ENCODE assay signal across 11 cellular contexts in genomic region chr11:12587333-12587997, GRCh38.
DNase-seq lines count a peak whose midpoint lies in the region; ATAC-seq, FAIRE-seq and TF ChIP-seq lines count a peak whose summit lies in the region.
"Had no signal": no experiment of that assay in that cellular context is flagged by ENCODE, and none has a peak within 500 bp of the region (broad histone marks: within the 10 kb centered on the region; RNA-seq: fewer than 3 reads in every experiment).

No MANE protein-coding gene starts in this region.

- no peaks in the 10 kb centered on the region for H3K4me1 ChIP-seq in NT2/D1 (ENCODE audit: insufficient read depth, insufficient read length)
- H3K4me1 ChIP-seq in trophoblast cell (ENCODE audit: control insufficient read depth in 1 of 2, insufficient read depth in 2 of 2, low read length in 2 of 2) = peaks cover 2 to 8% of the 10 kb centered on the region in 2 experiments
- H3K4me1 ChIP-seq in kidney (ENCODE audit: control insufficient read depth in 1 of 2, insufficient read depth in 1 of 2, low read depth in 1 of 2, low read length in 2 of 2) = no peaks in the 10 kb centered on the region
- peaks cover 0 to 20% (median 7%) of the 10 kb centered on the region in 4 donors for H3K4me1 ChIP-seq in sigmoid colon
- H3K4me1 ChIP-seq: uterus had no signal

- H3K9me3 Mint-ChIP-seq in T-helper 2 cell treated with Interferon-gamma antibody and Interleukin-4, amounts not matched to agents 5 μg/mL and 100 μg/mL, for 36 hours = no peaks in the 10 kb centered on the region

- H3K4me2 ChIP-seq in trophoblast cell (ENCODE audit: low read length) = no peak overlapping the region

- H3K4ac ChIP-seq in trophoblast cell (ENCODE audit: low read depth, low read length) = no peak overlapping the region

- no peak for ATAC-seq in Right ventricle myocardium superior (ENCODE audit: poor library complexity)

- no peak overlapping the region for H3K23ac ChIP-seq in trophoblast cell (ENCODE audit: low read length)

- no peaks in the 10 kb centered on the region for H3K27me3 Mint-ChIP-seq in T-helper 2 cell treated with Interferon-gamma antibody and Interleukin-4, amounts not matched to agents 5 μg/mL and 100 μg/mL, for 36 hours (ENCODE audit: low read depth)

- H3K36me3 Mint-ChIP-seq in T-helper 2 cell treated with Interferon-gamma antibody and Interleukin-4, amounts not matched to agents 5 μg/mL and 100 μg/mL, for 36 hours (ENCODE audit: low read depth) = no peaks in the 10 kb centered on the region

- FAIRE-seq in GM12892 (lab: Jason Lieb, UNC) (peak; percentile 46), kidney (lab: Jason Lieb, UNC) (no peak)
- FAIRE-seq: G401.6 had no signal

- no peak overlapping the region for H3K9ac ChIP-seq in NT2/D1 (ENCODE audit: insufficient read length, low read depth)
- no peak overlapping the region for H3K9ac ChIP-seq in trophoblast cell (ENCODE audit: low read length)
- no peak overlapping the region for H3K9ac ChIP-seq in kidney (ENCODE audit: low read length in 2 of 2)

- H2BK12ac ChIP-seq in trophoblast cell (ENCODE audit: low read length) = peak overlapping the region; percentile 98

- H2BK5ac ChIP-seq in trophoblast cell (ENCODE audit: low read depth, low read length, poor library complexity) = peak overlapping the region; percentile 74

- TF ChIP-seq CTCF in kidney (IDR thresholded peaks at IDR 0.05; ENCODE audit: borderline replicate concordance, extremely low read depth, insufficient read depth) (no peak), sigmoid colon (IDR thresholded peaks at IDR 0.05) (no peak)

- H4K8ac ChIP-seq in trophoblast cell (ENCODE audit: low read depth, low read length) = peak overlapping the region; percentile 80

- H3K27ac ChIP-seq in trophoblast cell (ENCODE audit: low read depth, low read length) = peak overlapping the region; percentile 76
- no peak overlapping the region for H3K27ac ChIP-seq in kidney (ENCODE audit: low read depth in 2 of 2, low read length in 2 of 2)
- H3K27ac ChIP-seq in sigmoid colon = peak overlapping the region in 1 of 4 donors; percentile 33

- no peak overlapping the region for H3K27ac Mint-ChIP-seq in T-helper 2 cell treated with Interferon-gamma antibody and Interleukin-4, amounts not matched to agents 5 μg/mL and 100 μg/mL, for 36 hours

- no peaks in the 10 kb centered on the region for H3K27me3 ChIP-seq in NT2/D1 (ENCODE audit: insufficient read depth, insufficient read length)
- H3K27me3 ChIP-seq in trophoblast cell (ENCODE audit: insufficient read depth, low read length) = no peaks in the 10 kb centered on the region
- no peaks in the 10 kb centered on the region for H3K27me3 ChIP-seq in sigmoid colon
- H3K27me3 ChIP-seq: uterus had no signal

- H2AFZ ChIP-seq in trophoblast cell (ENCODE audit: insufficient read depth, low read length, poor library complexity) = no peak overlapping the region

- H3K9me3 ChIP-seq in NT2/D1 (ENCODE audit: insufficient read depth, low read length) = no peaks in the 10 kb centered on the region
- no peaks in the 10 kb centered on the region for H3K9me3 ChIP-seq in trophoblast cell (ENCODE audit: insufficient read depth, low read depth, low read length)
- no peaks in the 10 kb centered on the region for H3K9me3 ChIP-seq in kidney (ENCODE audit: control insufficient read depth in 1 of 2, low read length in 2 of 2)
- H3K9me3 ChIP-seq in sigmoid colon = no peaks in the 10 kb centered on the region
- H3K9me3 ChIP-seq: uterus had no signal

- TF ChIP-seq EP300 in sigmoid colon (IDR thresholded peaks at IDR 0.05) = no peak

- H3K18ac ChIP-seq in trophoblast cell (ENCODE audit: low read length) = no peak overlapping the region

- no peak overlapping the region for H4K12ac ChIP-seq in trophoblast cell (ENCODE audit: low read depth, low read length)

- no peaks in the 10 kb centered on the region for H3K36me3 ChIP-seq in NT2/D1 (ENCODE audit: insufficient read depth, insufficient read length, low read length)
- no peaks in the 10 kb centered on the region for H3K36me3 ChIP-seq in trophoblast cell (ENCODE audit: control insufficient read depth in 1 of 2, insufficient read depth in 2 of 2, low read length in 2 of 2)
- no peaks in the 10 kb centered on the region for H3K36me3 ChIP-seq in kidney (ENCODE audit: control insufficient read depth in 1 of 2, insufficient read depth in 2 of 2, low read length in 2 of 2)
- no peaks in the 10 kb centered on the region for H3K36me3 ChIP-seq in sigmoid colon
- H3K36me3 ChIP-seq: uterus had no signal

- H4K91ac ChIP-seq in trophoblast cell (ENCODE audit: low read depth, low read length) = peak overlapping the region; percentile 49

- H3K79me1 ChIP-seq in trophoblast cell (ENCODE audit: low read length) = peaks cover 8% of the 10 kb centered on the region

- peak overlapping the region; percentile 91 for H2BK120ac ChIP-seq in trophoblast cell (ENCODE audit: insufficient read depth, low read length, poor library complexity)

- H3K4me3 ChIP-seq in NT2/D1 (ENCODE audit: insufficient read length, low read depth) (no peak overlapping the region), trophoblast cell (ENCODE audit: low read depth, low read length) (no peak overlapping the region), kidney (ENCODE audit: low read length in 2 of 2) (no peak overlapping the region), sigmoid colon (no peak overlapping the region)
- H3K4me3 ChIP-seq: uterus had no signal

- intact Hi-C loops in kidney (cut with DNase I) = no loop called here
- intact Hi-C loops in sigmoid colon (cut with DNase I) = no loop called here
- intact Hi-C loops in Right ventricle myocardium superior (cut with DNase I) = no loop called here

- H2AK5ac ChIP-seq in trophoblast cell (ENCODE audit: low read length) = no peak overlapping the region

- no peak overlapping the region for H3K4me3 Mint-ChIP-seq in T-helper 2 cell treated with Interferon-gamma antibody and Interleukin-4, amounts not matched to agents 5 μg/mL and 100 μg/mL, for 36 hours

- TF ChIP-seq POLR2A in GM12892 (IDR thresholded peaks at IDR 0.05; ENCODE audit: low read depth, low read length) = no peak
- no peak for TF ChIP-seq POLR2A in sigmoid colon (IDR thresholded peaks at IDR 0.05)

- H3K4me1 Mint-ChIP-seq in T-helper 2 cell treated with Interferon-gamma antibody and Interleukin-4, amounts not matched to agents 5 μg/mL and 100 μg/mL, for 36 hours (ENCODE audit: low read depth) = no peaks in the 10 kb centered on the region

- DNase-seq in GM12892 (ENCODE audit: insufficient read length) = no peak
- DNase-seq in NT2/D1 (ENCODE audit: low read depth, low spot score) = peak; percentile 44
- DNase-seq in fibroblast of gingiva (ENCODE audit: low read depth) = peak; percentile 10
- peak; percentile 80 to 90 for DNase-seq in trophoblast cell
- DNase-seq in kidney = no peak
- DNase-seq in sigmoid colon = no peak
- no peak for DNase-seq in Right ventricle myocardium superior
- no peak for DNase-seq in T-helper 2 cell treated with Interferon-gamma antibody and Interleukin-4, amounts not matched to agents 5 μg/mL and 100 μg/mL, for 36 hours (ENCODE audit: low spot score)
- DNase-seq: activated CD4-positive, alpha-beta T cell treated with anti-CD3 and anti-CD28 coated beads for 4 hours; uterus had no signal

- no peak overlapping the region for H3K14ac ChIP-seq in trophoblast cell (ENCODE audit: low read length)

- H3K79me2 ChIP-seq in trophoblast cell (ENCODE audit: control insufficient read depth, insufficient read depth, low read length, poor library complexity) = no peaks in the 10 kb centered on the region

- WGBS in trophoblast cell (ENCODE audit: extremely low coverage, insufficient coverage, insufficient read length) = no CpG with 5 or more reads among the region's 6 CpGs
- 61 to 79% methylated on average over 6 of the region's 6 CpGs for WGBS in sigmoid colon, 2 donors

Comparison
In these comparisons a context has a peak if more than half of its experiments do, and no peak if none do; other contexts are left out.
1. DNase-seq: peak in NT2/D1 (single experiment), fibroblast of gingiva (single experiment) and trophoblast cell (2 of 2); none in GM12892 (single experiment), kidney (single experiment), sigmoid colon (single experiment), Right ventricle myocardium superior (single experiment) and T-helper 2 cell treated with Interferon-gamma antibody and Interleukin-4, amounts not matched to agents 5 μg/mL and 100 μg/mL, for 36 hours (single experiment).